In the genomic region with DNA sequence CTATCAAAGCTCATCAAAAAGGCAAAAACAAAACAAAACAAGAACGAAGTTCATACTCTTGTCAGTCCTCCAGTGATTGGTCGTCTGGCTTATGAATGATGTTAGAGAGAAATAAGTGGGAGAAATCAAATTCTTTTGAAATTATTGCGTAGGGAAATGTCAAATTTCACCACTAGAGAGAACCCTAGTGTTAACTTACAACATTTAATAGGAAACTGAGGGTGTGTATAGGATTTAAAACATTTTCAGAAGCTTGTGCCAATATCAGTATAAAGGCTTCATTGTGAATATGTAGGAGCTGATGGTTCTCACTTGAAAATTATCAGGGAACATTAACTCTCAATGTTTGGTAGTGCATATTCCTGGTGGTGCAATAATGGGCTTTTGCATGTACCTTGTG, we compare ENCODE assay signal across 15 cellular contexts. TPM values are rescaled to one million over a fixed set of nuclear protein-coding genes. Genes with fewer than 3 reads are reported as not detected.
DNase-seq lines count a peak whose midpoint lies in the region; ATAC-seq, FAIRE-seq and TF ChIP-seq lines count a peak whose summit lies in the region.
"Had no signal": no experiment of that assay in that cellular context is flagged by ENCODE, and none has a peak within 500 bp of the region (broad histone marks: within the 10 kb centered on the region; RNA-seq: fewer than 3 reads in every experiment).

No MANE protein-coding gene starts in this region.

- H3K36me3 ChIP-seq in pancreas = no peaks in the 10 kb centered on the region

- TF ChIP-seq CTCF in VCaP (conservative IDR thresholded peaks at IDR 0.05) (peak; percentile 55), foreskin keratinocyte (conservative IDR thresholded peaks at IDR 0.05) (peak; percentile 47), pancreas (IDR thresholded peaks at IDR 0.05) (no peak)

- FAIRE-seq in pancreas (lab: Jason Lieb, UNC) = peak; percentile 54
- FAIRE-seq: H54 had no signal

- no peak overlapping the region for H3K27ac ChIP-seq in VCaP
- H3K27ac ChIP-seq in foreskin keratinocyte = no peak overlapping the region
- no peak overlapping the region for H3K27ac ChIP-seq in pancreas

- no peaks in the 10 kb centered on the region for H3K9me3 ChIP-seq in pancreas

- WGBS in pancreas, 2 donors = 33 to 49% methylated on average over 3 of the region's 3 CpGs

- ATAC-seq in foreskin keratinocyte (no peak), pancreas (peak in 3 of 4 donors; percentile 66 to 72 (median 67)), HG03571 (IDR thresholded peaks at IDR 0.05; ENCODE audit: unreplicated experiment) (no peak)

- peak; percentile 16 for DNase-seq in AG20443 (ENCODE audit: low spot score)
- DNase-seq in foreskin keratinocyte = no peak
- no peak for DNase-seq in pancreas
- DNase-seq in SW 1271 (lab: John Stamatoyannopoulos, UW) = no peak
- DNase-seq in NCI-H1092 (lab: John Stamatoyannopoulos, UW) = no peak
- DNase-seq in cerebellar cortex (ENCODE audit: low spot score) = no peak
- DNase-seq: anterior cingulate cortex, NCI-H345 had no signal

- intact Hi-C loops in pancreas (cut with DNase I) = no loop called here

- H3K4me1 ChIP-seq in foreskin keratinocyte (no peaks in the 10 kb centered on the region), pancreas (no peaks in the 10 kb centered on the region)

- no peaks in the 10 kb centered on the region for H3K27me3 ChIP-seq in foreskin keratinocyte
- no peaks in the 10 kb centered on the region for H3K27me3 ChIP-seq in pancreas

- no peak overlapping the region for H3K4me3 ChIP-seq in pancreas

RNA-seq across cellular contexts. Expression of gene ADH6, which starts 17.4 kb away (rescaled TPM):
- total RNA-seq in foreskin keratinocyte (not detected in 2 replicates), pancreas (1 to 10 TPM in 1 of 6 donors, under 1 TPM in 5; 0.04 to 2.2 (median 0.47) TPM)
- polyA plus RNA-seq in foreskin keratinocyte (not detected in 2 replicates), pancreas (1 to 10 TPM in 1 of 2 donors, under 1 TPM in 1; 0.15 to 1.7 TPM)
- total RNA-seq: epithelial cell of proximal tubule, LHCN-M2, pulmonary artery endothelial cell had no signal
- polyA plus RNA-seq: CD14-positive monocyte had no signal

RNA-seq across cellular contexts. Expression of gene ADH4, which starts 57.6 kb away (rescaled TPM):
- total RNA-seq in foreskin keratinocyte = not detected in 2 replicates
- not detected in 2 replicates for polyA plus RNA-seq in foreskin keratinocyte
- total RNA-seq in pancreas = under 1 TPM in 4 of 6 donors, not detected in 2; 0.14 to 0.58 (median 0.34) TPM
- polyA plus RNA-seq in pancreas = under 1 TPM in 1 of 2 donors, not detected in 1; 0.09 TPM
- total RNA-seq: epithelial cell of proximal tubule, LHCN-M2, pulmonary artery endothelial cell had no signal
- polyA plus RNA-seq: CD14-positive monocyte had no signal

Comparison
In these comparisons a context has a peak if more than half of its experiments do, and no peak if none do; other contexts are left out.
1. CTCF ChIP-seq: peak in VCaP (single experiment) and foreskin keratinocyte (single experiment); none in pancreas (0 of 4).
2. ATAC-seq: peak in pancreas (3 of 4); none in foreskin keratinocyte (single experiment) and HG03571 (single experiment).